15 cellular contexts compared by ENCODE assay signal in the genomic region with DNA sequence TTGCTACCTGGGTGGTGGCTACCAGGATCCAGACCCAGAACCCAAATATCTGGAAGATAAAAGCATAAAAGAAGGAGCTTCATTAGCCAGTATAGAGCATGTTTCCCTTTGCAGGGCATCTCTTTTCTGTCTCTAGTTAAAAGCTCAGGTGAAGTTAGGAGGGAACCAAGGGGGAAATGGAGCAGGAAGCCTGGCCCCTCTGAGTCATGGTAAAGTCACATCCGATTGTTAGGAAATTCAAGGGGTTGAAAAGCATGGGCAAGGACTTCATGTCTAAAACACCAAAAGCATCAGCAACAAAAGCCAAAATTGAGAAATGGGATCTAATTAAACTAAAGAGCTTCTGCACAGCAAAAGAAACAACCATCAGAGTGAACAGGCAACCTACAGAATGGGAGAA.
DNase-seq lines count a peak whose midpoint lies in the region; ATAC-seq and TF ChIP-seq lines count a peak whose summit lies in the region.
"Had no signal": no experiment of that assay in that cellular context is flagged by ENCODE, and none has a peak within 500 bp of the region (broad histone marks: within the 10 kb centered on the region; RNA-seq: fewer than 3 reads in every experiment).

No MANE protein-coding gene starts in this region.

- no peak overlapping the region for H3K4me3 ChIP-seq in mammary epithelial cell (replicated peaks in 1 of 3; ENCODE audit: insufficient read depth in 1 of 3, low read depth in 2 of 3, low read length in 3 of 3)
- H3K4me3 ChIP-seq: HAP-1 had no signal

- dilution Hi-C loops in mammary epithelial cell (cut with HindIII; ENCODE audit: low sequenced_read_pairs) = no loop called here

- intact Hi-C loops in mammary epithelial cell (cut with micrococcal nuclease) = no loop called here

- no peak overlapping the region for H3K4me2 ChIP-seq in mammary epithelial cell (ENCODE audit: insufficient read depth, low read depth, low read length)

- H3K36me3 ChIP-seq in mammary epithelial cell (ENCODE audit: insufficient read depth, low read length) = no peaks in the 10 kb centered on the region
- H3K36me3 ChIP-seq: HAP-1 had no signal

- no peak overlapping the region for H3K9ac ChIP-seq in mammary epithelial cell (ENCODE audit: insufficient read depth, low read length)

- peak; percentile 7 for DNase-seq in GDM1 (lab: John Stamatoyannopoulos, UW)
- peak; percentile 0 for DNase-seq in NAMALWA (ENCODE audit: low spot score)
- peak; percentile 45 for DNase-seq in mammary epithelial cell
- peak in 1 of 2 donors; percentile 26 for DNase-seq in foreskin keratinocyte
- DNase-seq in NCI-H1105 (lab: John Stamatoyannopoulos, UW) = no peak
- DNase-seq in NCI-H446 treated with DMSO at 0.1 percent for 48 hours (lab: John Stamatoyannopoulos, UW) = no peak
- no peak for DNase-seq in NCI-H1694 (lab: John Stamatoyannopoulos, UW)
- DNase-seq: AML-193, Caco-2, DMS53, NCI-H1092, NCI-H2227 treated with DMSO at 0.1 percent for 48 hours, NCI-H526, OCI-M1 had no signal

- WGBS in mammary epithelial cell (ENCODE audit: low coverage, missing lambda C conversion rate) = 100% methylated on average over 1 of the region's 1 CpG

- H3K27me3 ChIP-seq in mammary epithelial cell (ENCODE audit: insufficient read depth, low read length) = no peaks in the 10 kb centered on the region
- H3K27me3 ChIP-seq in foreskin keratinocyte = no peaks in the 10 kb centered on the region

- H3K4me1 ChIP-seq in mammary epithelial cell (ENCODE audit: insufficient read depth, low read length) (no peaks in the 10 kb centered on the region), foreskin keratinocyte (no peaks in the 10 kb centered on the region)
- H3K4me1 ChIP-seq: Caco-2, HAP-1 had no signal

- H3K9me3 ChIP-seq in mammary epithelial cell (replicated peaks; ENCODE audit: insufficient read depth, low read length) = peaks cover 7% of the 10 kb centered on the region
- H3K9me3 ChIP-seq: HAP-1 had no signal

- peak; percentile 57 for ATAC-seq in foreskin keratinocyte

- no peaks in the 10 kb centered on the region for H3K79me2 ChIP-seq in mammary epithelial cell (ENCODE audit: insufficient read depth, low read length)

- no TSS peak for BruUV-seq in mammary epithelial cell (replicated peaks; lab: Mats Ljungman, UMichigan)

- peak overlapping the region; percentile 27 for H2AFZ ChIP-seq in mammary epithelial cell (ENCODE audit: low read depth, low read length)

- CTCF ChIA-PET in mammary epithelial cell (lab: Charles Lee; ENCODE audit: low non-redundant PET) = no interaction called here

- TF ChIP-seq CTCF in mammary epithelial cell (conservative IDR thresholded peaks at IDR 0.05 in 1 of 2, IDR thresholded peaks at IDR 0.05 in 1 of 2; ENCODE audit: extremely low read depth in 1 of 2, insufficient read depth in 1 of 2, low read depth in 1 of 2, low read length in 2 of 2) (no peak), foreskin keratinocyte (conservative IDR thresholded peaks at IDR 0.05) (no peak)

- no peak overlapping the region for H3K27ac ChIP-seq in mammary epithelial cell (ENCODE audit: insufficient read depth, low read depth, low read length)
- no peak overlapping the region for H3K27ac ChIP-seq in foreskin keratinocyte

- H4K20me1 ChIP-seq in mammary epithelial cell (ENCODE audit: insufficient read depth, low read length) = no peaks in the 10 kb centered on the region

- in situ Hi-C loops in mammary epithelial cell (cut with MboI; ENCODE audit: low sequenced_read_pairs in 2 of 2) = no loop called here

Comparison
In these comparisons a context has a peak if more than half of its experiments do, and no peak if none do; other contexts are left out.
1. DNase-seq: peak in GDM1 (single experiment), NAMALWA (single experiment) and mammary epithelial cell (single experiment); none in NCI-H1105 (single experiment), NCI-H446 treated with DMSO at 0.1 percent for 48 hours (single experiment) and NCI-H1694 (single experiment).